ENCODE assay signal across 14 cellular contexts in genomic region chr13:98489446-98490194, GRCh38.
DNase-seq lines count a peak whose midpoint lies in the region; ATAC-seq and TF ChIP-seq lines count a peak whose summit lies in the region.
"Had no signal": no experiment of that assay in that cellular context is flagged by ENCODE, and none has a peak within 500 bp of the region (broad histone marks: within the 10 kb centered on the region; RNA-seq: fewer than 3 reads in every experiment).

No MANE protein-coding gene starts in this region.

- H4K20me1 ChIP-seq in neural progenitor cell (ENCODE audit: low read depth) = peaks cover 92% of the 10 kb centered on the region

- TF ChIP-seq EP300 in esophagus muscularis mucosa (IDR thresholded peaks at IDR 0.05) = no peak

- CTCF ChIA-PET in CD8-positive, alpha-beta memory T cell (lab: Charles Lee) = interaction anchor here (1.1 to 1.3 kb wide), 2 partner anchors 44 to 81 kb away, joined by 3 read pairs; no protein-coding TSS in a partner anchor

- peaks cover 76 to 93% (median 89%) of the 10 kb centered on the region in 3 donors for H3K4me1 Mint-ChIP-seq in CD8-positive, alpha-beta memory T cell
- H3K4me1 Mint-ChIP-seq in neural progenitor cell = peaks cover 73% of the 10 kb centered on the region

- peak overlapping the region; percentile 31 to 87 (median 62) for H3K27ac Mint-ChIP-seq in CD8-positive, alpha-beta memory T cell
- H3K27ac Mint-ChIP-seq in neural progenitor cell = peak overlapping the region; percentile 24
- H3K27ac Mint-ChIP-seq: natural killer cell had no signal

- POLR2A ChIA-PET in CD8-positive, alpha-beta memory T cell (lab: Charles Lee) = no interaction called here

- peaks cover 100% of the 10 kb centered on the region for H3K79me2 ChIP-seq in neural progenitor cell (ENCODE audit: low read depth)

- H2AFZ ChIP-seq in neural progenitor cell (replicated peaks) = no peak overlapping the region

- H3K4me3 Mint-ChIP-seq in CD8-positive, alpha-beta memory T cell = peak overlapping the region in 1 of 7 donors; percentile 34
- H3K4me3 Mint-ChIP-seq in neural progenitor cell = no peak overlapping the region
- H3K4me3 Mint-ChIP-seq: activated T-cell treated with anti-CD3 and anti-CD28 coated beads, Interleukin-2, amount 50 U/mL, for 72 hours; natural killer cell had no signal

- H3F3A ChIP-seq in neural progenitor cell (ENCODE audit: low read depth) = peaks cover 29% of the 10 kb centered on the region

- H3K9me3 ChIP-seq in CD8-positive, alpha-beta memory T cell (ENCODE audit: low read length) = no peaks in the 10 kb centered on the region
- no peaks in the 10 kb centered on the region for H3K9me3 ChIP-seq in effector memory CD4-positive, alpha-beta T cell (ENCODE audit: control insufficient read depth, low read length)
- no peaks in the 10 kb centered on the region for H3K9me3 ChIP-seq in neural progenitor cell (ENCODE audit: low read depth)
- no peaks in the 10 kb centered on the region for H3K9me3 ChIP-seq in esophagus muscularis mucosa

- H3K36me3 ChIP-seq in CD8-positive, alpha-beta memory T cell (ENCODE audit: insufficient read depth, low read length) = peaks cover 4% of the 10 kb centered on the region
- H3K36me3 ChIP-seq in effector memory CD4-positive, alpha-beta T cell (ENCODE audit: control insufficient read depth, insufficient read depth, low read length) = peaks cover 3% of the 10 kb centered on the region
- H3K36me3 ChIP-seq in neural progenitor cell = no peaks in the 10 kb centered on the region
- no peaks in the 10 kb centered on the region for H3K36me3 ChIP-seq in esophagus muscularis mucosa

- H3K4me1 ChIP-seq in CD8-positive, alpha-beta memory T cell (ENCODE audit: insufficient read depth, low read length) = peaks cover 37% of the 10 kb centered on the region
- peaks cover 35% of the 10 kb centered on the region for H3K4me1 ChIP-seq in effector memory CD4-positive, alpha-beta T cell (ENCODE audit: control insufficient read depth, insufficient read depth, low read length, poor library complexity, severe bottlenecking)
- H3K4me1 ChIP-seq in neural progenitor cell (peaks cover 67% of the 10 kb centered on the region), esophagus muscularis mucosa (peaks cover 57 to 99% (median 98%) of the 10 kb centered on the region in 4 donors)

- H3K27ac ChIP-seq in CD8-positive, alpha-beta memory T cell (ENCODE audit: low read depth, low read length) = no peak overlapping the region
- H3K27ac ChIP-seq in effector memory CD4-positive, alpha-beta T cell (ENCODE audit: insufficient read depth, low read length, poor library complexity, severe bottlenecking) = peak overlapping the region; percentile 8
- peak overlapping the region; percentile 9 for H3K27ac ChIP-seq in neural progenitor cell
- peak overlapping the region in 1 of 4 donors; percentile 14 for H3K27ac ChIP-seq in esophagus muscularis mucosa (replicated peaks in 1 of 4)

- no peak for DNase-seq in CD8-positive, alpha-beta memory T cell
- DNase-seq in NCI-H146 (lab: John Stamatoyannopoulos, UW) = peak; percentile 48
- DNase-seq in effector memory CD4-positive, alpha-beta T cell = no peak
- DNase-seq in neural progenitor cell (ENCODE audit: low spot score) = no peak
- DNase-seq in esophagus muscularis mucosa (ENCODE audit: extremely low spot score) = no peak
- DNase-seq: activated T-cell treated with anti-CD3 and anti-CD28 coated beads, Interleukin-2, amount 50 U/mL, for 72 hours; H7; natural killer cell; stimulated activated CD4-positive, alpha-beta T cell treated with anti-CD3 and anti-CD28 coated beads, Interleukin-12 subunit alpha, Interleukin-12 subunit beta, amount 100 ng/mL, for 4 hours; stimulated activated CD8-positive, alpha-beta memory T cell treated with anti-CD3 and anti-CD28 coated beads, Interleukin-4, amount 100 ng/mL, for 48 hours had no signal

- no peak overlapping the region for H3K4me2 ChIP-seq in neural progenitor cell

- no peak for TF ChIP-seq POLR2A in esophagus muscularis mucosa (IDR thresholded peaks at IDR 0.05; ENCODE audit: low read depth)

- 86% methylated on average over 8 of the region's 8 CpGs for WGBS in esophagus muscularis mucosa

- H3K4me3 ChIP-seq in CD8-positive, alpha-beta memory T cell (ENCODE audit: low read length) = no peak overlapping the region
- H3K4me3 ChIP-seq in effector memory CD4-positive, alpha-beta T cell (ENCODE audit: insufficient read depth, low read depth, low read length, poor library complexity, severe bottlenecking) = no peak overlapping the region
- H3K4me3 ChIP-seq in neural progenitor cell = no peak overlapping the region
- H3K4me3 ChIP-seq in esophagus muscularis mucosa = no peak overlapping the region
- H3K4me3 ChIP-seq: K562 had no signal

- no peaks in the 10 kb centered on the region for H3K27me3 ChIP-seq in CD8-positive, alpha-beta memory T cell (ENCODE audit: insufficient read depth, low read length, poor library complexity, severe bottlenecking)
- H3K27me3 ChIP-seq in effector memory CD4-positive, alpha-beta T cell (replicated peaks; ENCODE audit: control insufficient read depth, insufficient read depth, low read length, poor library complexity, severe bottlenecking) = no peaks in the 10 kb centered on the region
- no peaks in the 10 kb centered on the region for H3K27me3 ChIP-seq in neural progenitor cell
- no peaks in the 10 kb centered on the region for H3K27me3 ChIP-seq in esophagus muscularis mucosa

- peaks cover 0 to 26% (median 3%) of the 10 kb centered on the region in 3 donors for H3K36me3 Mint-ChIP-seq in CD8-positive, alpha-beta memory T cell
- H3K36me3 Mint-ChIP-seq in neural progenitor cell = peaks cover 7% of the 10 kb centered on the region
- H3K36me3 Mint-ChIP-seq: natural killer cell had no signal

- ATAC-seq in HG02763 (IDR thresholded peaks at IDR 0.05; ENCODE audit: unreplicated experiment) = no peak
- no peak for ATAC-seq in HG03460 (IDR thresholded peaks at IDR 0.05; ENCODE audit: unreplicated experiment)
- no peak for ATAC-seq in GM18520 (IDR thresholded peaks at IDR 0.05; ENCODE audit: unreplicated experiment)
- ATAC-seq: activated T-cell treated with anti-CD3 and anti-CD28 coated beads, Interleukin-2, amount 50 U/mL, for 72 hours; K562; natural killer cell had no signal

- H3K9me3 Mint-ChIP-seq in CD8-positive, alpha-beta memory T cell = no peaks in the 10 kb centered on the region
- no peaks in the 10 kb centered on the region for H3K9me3 Mint-ChIP-seq in neural progenitor cell
- H3K9me3 Mint-ChIP-seq: activated T-cell treated with anti-CD3 and anti-CD28 coated beads, Interleukin-2, amount 50 U/mL, for 72 hours; natural killer cell had no signal

- H3K27me3 Mint-ChIP-seq in CD8-positive, alpha-beta memory T cell = no peaks in the 10 kb centered on the region
- no peaks in the 10 kb centered on the region for H3K27me3 Mint-ChIP-seq in neural progenitor cell (ENCODE audit: insufficient read depth, low read depth)

- no peak for TF ChIP-seq CTCF in neural progenitor cell (IDR thresholded peaks at IDR 0.05)
- TF ChIP-seq CTCF in esophagus muscularis mucosa (IDR thresholded peaks at IDR 0.05) = no peak

- H3K9ac ChIP-seq in neural progenitor cell = no peak overlapping the region

- intact Hi-C loops in esophagus muscularis mucosa (cut with DNase I) = no loop called here
